ENCODE assay signal across 1 cellular context in genomic region chr1:62436039-62436465, GRCh38.
TF ChIP-seq lines count a peak whose summit lies in the region.

No MANE protein-coding gene starts in this region.

TF ChIP-seq in HCT116, 20 proteins besides CTCF, POLR2A, EP300 and RAD21 (continued from another document):
- no peak for TF ChIP-seq ZNF274 (IDR thresholded peaks at IDR 0.05; ENCODE audit: low read depth, low read length)
- TF ChIP-seq CBX3 (IDR thresholded peaks at IDR 0.05; ENCODE audit: low read depth) = no peak
- 0 out of 2 replicates have a peak, but pooled peaks have one; percentile 69 for TF ChIP-seq SIN3A (IDR thresholded peaks at IDR 0.05; ENCODE audit: low read depth)
- peak; percentile 42 for TF ChIP-seq TCF7L2 (IDR thresholded peaks at IDR 0.05; ENCODE audit: borderline replicate concordance, extremely low read depth, insufficient read depth, insufficient read length)
- no peak; the same call in 1 of the 2 replicates for TF ChIP-seq ELF1 (IDR thresholded peaks at IDR 0.05; ENCODE audit: borderline replicate concordance, low read depth)
- no peak for TF ChIP-seq SRF (IDR thresholded peaks at IDR 0.05; ENCODE audit: low read depth)
- TF ChIP-seq YY1 (IDR thresholded peaks at IDR 0.05; ENCODE audit: extremely low read depth, insufficient replicate concordance, low read depth, low read length) = peak; percentile 97
- TF ChIP-seq POLR2AphosphoS5 (IDR thresholded peaks at IDR 0.05; ENCODE audit: low read depth, low read length) = peak; percentile 96
- peak; percentile 58 for TF ChIP-seq ZBTB33 (IDR thresholded peaks at IDR 0.05; ENCODE audit: extremely low read depth, insufficient replicate concordance, low read length)
- no peak for TF ChIP-seq EZH2 (IDR thresholded peaks at IDR 0.05)
- no peak for TF ChIP-seq JUND (IDR thresholded peaks at IDR 0.05)
- TF ChIP-seq EZH2phosphoT487 (IDR thresholded peaks at IDR 0.05; ENCODE audit: borderline replicate concordance) = no peak
- TF ChIP-seq CEBPB (IDR thresholded peaks at IDR 0.05; ENCODE audit: low read depth) = no peak
- no peak for TF ChIP-seq FOSL1 (IDR thresholded peaks at IDR 0.05; ENCODE audit: low read depth)
